16 cellular contexts compared by ENCODE assay signal in genomic region chr10:78764436-78764835, GRCh38.
DNase-seq lines count a peak whose midpoint lies in the region; ATAC-seq and TF ChIP-seq lines count a peak whose summit lies in the region.
"Had no signal": no experiment of that assay in that cellular context is flagged by ENCODE, and none has a peak within 500 bp of the region (broad histone marks: within the 10 kb centered on the region; RNA-seq: fewer than 3 reads in every experiment).

No MANE protein-coding gene starts in this region.

- H3K27ac ChIP-seq in lower lobe of right lung: peak overlapping the region; percentile 24
- H3K27ac ChIP-seq in effector memory CD4-positive, alpha-beta T cell (ENCODE audit: insufficient read depth, low read length, poor library complexity, severe bottlenecking): no peak overlapping the region

- peak overlapping the region; percentile 91 for H3K27ac Mint-ChIP-seq in activated CD4-positive, alpha-beta T cell treated with anti-CD3 and anti-CD28 coated beads, Interleukin-2, amount 10 ng/mL, durations not matched to agents 24 days and 14 days
- H3K27ac Mint-ChIP-seq in stimulated activated naive CD8-positive, alpha-beta T cell treated with anti-CD3 and anti-CD28 coated beads, Interleukin-15, Interleukin-2, amounts not matched to agents 100 ng/mL and 50 ng/mL, for 24 hours: peak overlapping the region; percentile 88
- no peak overlapping the region for H3K27ac Mint-ChIP-seq in type B pancreatic cell
- H3K27ac Mint-ChIP-seq: CD8-positive, alpha-beta T cell had no signal

- no peak overlapping the region for H3K4me3 ChIP-seq in lower lobe of right lung
- H3K4me3 ChIP-seq in effector memory CD4-positive, alpha-beta T cell (ENCODE audit: insufficient read depth, low read depth, low read length, poor library complexity, severe bottlenecking): no peak overlapping the region

- no peaks in the 10 kb centered on the region for H3K36me3 ChIP-seq in lower lobe of right lung
- H3K36me3 ChIP-seq in effector memory CD4-positive, alpha-beta T cell (ENCODE audit: control insufficient read depth, insufficient read depth, low read length): no peaks in the 10 kb centered on the region

- no peak overlapping the region for H3K4me3 Mint-ChIP-seq in activated CD4-positive, alpha-beta T cell treated with anti-CD3 and anti-CD28 coated beads, Interleukin-2, amount 10 ng/mL, durations not matched to agents 24 days and 14 days
- peak overlapping the region; percentile 22 for H3K4me3 Mint-ChIP-seq in stimulated activated naive CD8-positive, alpha-beta T cell treated with anti-CD3 and anti-CD28 coated beads, Interleukin-15, Interleukin-2, amounts not matched to agents 100 ng/mL and 50 ng/mL, for 24 hours
- H3K4me3 Mint-ChIP-seq in type B pancreatic cell: no peak overlapping the region
- H3K4me3 Mint-ChIP-seq: activated naive CD4-positive, alpha-beta T cell treated with anti-CD3 and anti-CD28 coated beads for 36 hours; CD8-positive, alpha-beta T cell had no signal

- no peaks in the 10 kb centered on the region for H3K27me3 ChIP-seq in lower lobe of right lung (ENCODE audit: low read depth)
- H3K27me3 ChIP-seq in effector memory CD4-positive, alpha-beta T cell (replicated peaks; ENCODE audit: control insufficient read depth, insufficient read depth, low read length, poor library complexity, severe bottlenecking): no peaks in the 10 kb centered on the region

- TF ChIP-seq CTCF in lower lobe of right lung (IDR thresholded peaks at IDR 0.05) (no peak), type B pancreatic cell (conservative IDR thresholded peaks at IDR 0.05) (no peak)

- ATAC-seq in lower lobe of right lung (no peak), HG03095 (IDR thresholded peaks at IDR 0.05; ENCODE audit: unreplicated experiment) (no peak)
- ATAC-seq: CD8-positive, alpha-beta T cell; left colon had no signal

- no peak for DNase-seq in activated CD4-positive, alpha-beta T cell treated with anti-CD3 and anti-CD28 coated beads, Interleukin-2, amount 10 ng/mL, durations not matched to agents 24 days and 14 days
- no peak for DNase-seq in activated CD4-positive, alpha-beta T cell treated with anti-CD3 and anti-CD28 coated beads for 4 hours
- DNase-seq in NOMO-1 treated with DMSO at 0.1 percent for 48 hours (lab: John Stamatoyannopoulos, UW; ENCODE audit: unreplicated experiment): peak; percentile 24
- no peak for DNase-seq in lower lobe of right lung
- no peak for DNase-seq in effector memory CD4-positive, alpha-beta T cell
- DNase-seq in type B pancreatic cell (ENCODE audit: extremely low spot score, unreplicated experiment): no peak
- DNase-seq: activated CD8-positive, alpha-beta memory T cell treated with anti-CD3 and anti-CD28 coated beads for 24 hours; CD8-positive, alpha-beta T cell; DND-41; effector CD8-positive, alpha-beta T cell; left colon; NCI-H1105 treated with DMSO at 0.1 percent for 48 hours; NCI-H446 treated with DMSO at 0.1 percent for 48 hours had no signal

- peaks cover 12% of the 10 kb centered on the region for H3K4me1 ChIP-seq in lower lobe of right lung
- H3K4me1 ChIP-seq in effector memory CD4-positive, alpha-beta T cell (ENCODE audit: control insufficient read depth, insufficient read depth, low read length, poor library complexity, severe bottlenecking): no peaks in the 10 kb centered on the region

- no peaks in the 10 kb centered on the region for H3K27me3 Mint-ChIP-seq in activated CD4-positive, alpha-beta T cell treated with anti-CD3 and anti-CD28 coated beads, Interleukin-2, amount 10 ng/mL, durations not matched to agents 24 days and 14 days
- H3K27me3 Mint-ChIP-seq in stimulated activated naive CD8-positive, alpha-beta T cell treated with anti-CD3 and anti-CD28 coated beads, Interleukin-15, Interleukin-2, amounts not matched to agents 100 ng/mL and 50 ng/mL, for 24 hours: no peaks in the 10 kb centered on the region
- H3K27me3 Mint-ChIP-seq in type B pancreatic cell: no peaks in the 10 kb centered on the region

- H3K4me1 Mint-ChIP-seq in activated CD4-positive, alpha-beta T cell treated with anti-CD3 and anti-CD28 coated beads, Interleukin-2, amount 10 ng/mL, durations not matched to agents 24 days and 14 days: peaks cover 17% of the 10 kb centered on the region
- H3K4me1 Mint-ChIP-seq in stimulated activated naive CD8-positive, alpha-beta T cell treated with anti-CD3 and anti-CD28 coated beads, Interleukin-15, Interleukin-2, amounts not matched to agents 100 ng/mL and 50 ng/mL, for 24 hours (ENCODE audit: low read depth): peaks cover 27% of the 10 kb centered on the region
- peaks cover 58% of the 10 kb centered on the region for H3K4me1 Mint-ChIP-seq in type B pancreatic cell (ENCODE audit: unreplicated experiment)

- no peaks in the 10 kb centered on the region for H3K9me3 Mint-ChIP-seq in activated CD4-positive, alpha-beta T cell treated with anti-CD3 and anti-CD28 coated beads, Interleukin-2, amount 10 ng/mL, durations not matched to agents 24 days and 14 days
- no peaks in the 10 kb centered on the region for H3K9me3 Mint-ChIP-seq in stimulated activated naive CD8-positive, alpha-beta T cell treated with anti-CD3 and anti-CD28 coated beads, Interleukin-15, Interleukin-2, amounts not matched to agents 100 ng/mL and 50 ng/mL, for 24 hours
- H3K9me3 Mint-ChIP-seq in type B pancreatic cell: peaks cover 5% of the 10 kb centered on the region
- H3K9me3 Mint-ChIP-seq: activated naive CD4-positive, alpha-beta T cell treated with anti-CD3 and anti-CD28 coated beads for 36 hours; CD8-positive, alpha-beta T cell had no signal

- intact Hi-C loops in activated CD4-positive, alpha-beta T cell treated with anti-CD3 and anti-CD28 coated beads, Interleukin-2, amount 10 ng/mL, durations not matched to agents 24 days and 14 days (cut with micrococcal nuclease): loop anchor here (5.0 to 10.0 kb wide), 3 partner anchors 213 to 478 kb away; partner anchors contain the start of gene ZMIZ1
- intact Hi-C loops in lower lobe of right lung (cut with DNase I): no loop called here

- no peaks in the 10 kb centered on the region for H3K9me3 ChIP-seq in lower lobe of right lung
- H3K9me3 ChIP-seq in effector memory CD4-positive, alpha-beta T cell (ENCODE audit: control insufficient read depth, low read length): no peaks in the 10 kb centered on the region

- no peaks in the 10 kb centered on the region for H3K36me3 Mint-ChIP-seq in activated CD4-positive, alpha-beta T cell treated with anti-CD3 and anti-CD28 coated beads, Interleukin-2, amount 10 ng/mL, durations not matched to agents 24 days and 14 days (ENCODE audit: low read depth)
- no peaks in the 10 kb centered on the region for H3K36me3 Mint-ChIP-seq in stimulated activated naive CD8-positive, alpha-beta T cell treated with anti-CD3 and anti-CD28 coated beads, Interleukin-15, Interleukin-2, amounts not matched to agents 100 ng/mL and 50 ng/mL, for 24 hours (ENCODE audit: low read depth)
- no peaks in the 10 kb centered on the region for H3K36me3 Mint-ChIP-seq in type B pancreatic cell
- H3K36me3 Mint-ChIP-seq: CD8-positive, alpha-beta T cell had no signal
